Comparison of ENCODE assay signal across 1 cellular context in the genomic region with DNA sequence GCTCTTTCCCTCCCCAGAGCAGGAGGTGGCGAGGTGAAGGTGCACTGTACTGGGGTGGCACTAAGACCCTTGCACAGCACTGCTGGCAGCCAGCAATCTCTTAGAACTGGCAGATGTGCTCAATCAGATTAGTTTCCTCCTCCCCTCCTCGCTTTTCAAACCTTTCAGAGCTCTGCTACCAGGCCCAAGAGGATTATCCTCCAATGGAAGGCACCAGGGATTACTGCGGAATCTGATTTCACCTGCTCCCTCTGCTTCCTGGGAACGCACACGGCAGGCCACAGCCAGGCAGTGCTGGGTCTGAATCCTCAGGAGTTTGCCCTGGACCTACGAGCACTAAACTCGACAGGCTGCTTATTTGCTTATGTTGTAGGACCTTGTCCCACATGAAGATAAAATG.
TF ChIP-seq lines count a peak whose summit lies in the region.

No MANE protein-coding gene starts in this region.

TF ChIP-seq in H1, 55 proteins besides CTCF, POLR2A, EP300 and RAD21:
- no peak for TF ChIP-seq SIN3A (conservative IDR thresholded peaks at IDR 0.05 in 1 of 2, IDR thresholded peaks at IDR 0.05 in 1 of 2; ENCODE audit: low read depth in 1 of 2, low read length in 2 of 2)
- no peak for TF ChIP-seq BRCA1 (IDR thresholded peaks at IDR 0.05; ENCODE audit: low read depth, low read length)
- TF ChIP-seq SIX5 (IDR thresholded peaks at IDR 0.05; ENCODE audit: low read depth, low read length), result no peak
- TF ChIP-seq CREB1 (IDR thresholded peaks at IDR 0.05), result no peak
- no peak for TF ChIP-seq CBX8 (IDR thresholded peaks at IDR 0.05; ENCODE audit: borderline replicate concordance, low read depth, low read length)
- TF ChIP-seq TEAD4 (IDR thresholded peaks at IDR 0.05; ENCODE audit: low read depth, low read length), result no peak
- no peak for TF ChIP-seq GABPA (IDR thresholded peaks at IDR 0.05; ENCODE audit: borderline replicate concordance, insufficient read depth, low read length)
